ENCODE assay signal across 9 cellular contexts in genomic region chr5:175059687-175060194, GRCh38.
A peak's percentile ranks its signal among the peaks of the same experiment; 100 is the strongest.
DNase-seq lines count a peak whose midpoint lies in the region; ATAC-seq and TF ChIP-seq lines count a peak whose summit lies in the region.
"Had no signal": no experiment of that assay in that cellular context is flagged by ENCODE, and none has a peak within 500 bp of the region (broad histone marks: within the 10 kb centered on the region; RNA-seq: fewer than 3 reads in every experiment).

No MANE protein-coding gene starts in this region.

- no peaks in the 10 kb centered on the region for H3K27me3 ChIP-seq in SJSA1 (replicated peaks)
- no peaks in the 10 kb centered on the region for H3K27me3 ChIP-seq in osteoblast (ENCODE audit: insufficient read depth, low read length)

- peak overlapping the region; percentile 62 for H2AFZ ChIP-seq in osteoblast (ENCODE audit: low read length)
- H2AFZ ChIP-seq: parathyroid adenoma had no signal

- H3K27ac ChIP-seq in SJSA1 (no peak overlapping the region), osteoblast (ENCODE audit: low read depth, low read length) (no peak overlapping the region)
- H3K27ac ChIP-seq: parathyroid adenoma had no signal

- H3K4me1 ChIP-seq in SJSA1 (replicated peaks) = 0 out of 2 replicates have a peak, but pooled peaks cover 4% of the 10 kb centered on the region
- no peaks in the 10 kb centered on the region for H3K4me1 ChIP-seq in osteoblast (ENCODE audit: insufficient read depth, low read length)
- H3K4me1 ChIP-seq: parathyroid adenoma had no signal

- H3K4me3 ChIP-seq in SJSA1 (no peak overlapping the region), osteoblast (ENCODE audit: insufficient read depth, low read length) (peak overlapping the region; percentile 47)

- no peaks in the 10 kb centered on the region for H3K9me3 ChIP-seq in SJSA1 (replicated peaks)
- H3K9me3 ChIP-seq in osteoblast (ENCODE audit: low read depth, low read length) = no peaks in the 10 kb centered on the region

- H3K36me3 ChIP-seq in SJSA1 (no peaks in the 10 kb centered on the region), osteoblast (ENCODE audit: insufficient read depth, low read length) (no peaks in the 10 kb centered on the region)

- ATAC-seq in GM18520 (IDR thresholded peaks at IDR 0.05; ENCODE audit: unreplicated experiment) = no peak
- ATAC-seq in HG03135 (IDR thresholded peaks at IDR 0.05; ENCODE audit: unreplicated experiment) = no peak

- TF ChIP-seq CTCF in osteoblast (IDR thresholded peaks at IDR 0.05; ENCODE audit: extremely low read depth, low read depth, low read length) = no peak

- no peaks in the 10 kb centered on the region for H3K79me2 ChIP-seq in osteoblast (ENCODE audit: insufficient read depth, low read length)
- H3K79me2 ChIP-seq: parathyroid adenoma had no signal

- DNase-seq in NCI-H146 (lab: John Stamatoyannopoulos, UW) = peak; percentile 52
- no peak for DNase-seq in NCI-H146 treated with DMSO at 0.1 percent for 48 hours (lab: John Stamatoyannopoulos, UW; ENCODE audit: unreplicated experiment)
- peak; percentile 40 to 61 for DNase-seq in SJSA1 (ENCODE audit: low read depth in 1 of 2, low spot score in 2 of 2)
- DNase-seq in fibroblast of peridontal ligament (ENCODE audit: extremely low read depth) = peak; percentile 11
- DNase-seq in osteoblast (ENCODE audit: insufficient read length, low spot score, missing footprints) = no peak
- DNase-seq in SHP77 treated with DMSO at 0.1 percent for 48 hours (lab: John Stamatoyannopoulos, UW) = no peak

- H4K20me1 ChIP-seq in osteoblast (ENCODE audit: insufficient read depth, low read length) = no peaks in the 10 kb centered on the region

- peak overlapping the region; percentile 63 for H3K4me2 ChIP-seq in osteoblast (ENCODE audit: insufficient read depth, low read length)

Comparison
In these comparisons a context has a peak if more than half of its experiments do, and no peak if none do; other contexts are left out.
1. DNase-seq: peak in NCI-H146 (single experiment), SJSA1 (2 of 2) and fibroblast of peridontal ligament (single experiment); none in NCI-H146 treated with DMSO at 0.1 percent for 48 hours (single experiment), osteoblast (single experiment) and SHP77 treated with DMSO at 0.1 percent for 48 hours (single experiment).